17 cellular contexts compared by ENCODE assay signal in the genomic region with DNA sequence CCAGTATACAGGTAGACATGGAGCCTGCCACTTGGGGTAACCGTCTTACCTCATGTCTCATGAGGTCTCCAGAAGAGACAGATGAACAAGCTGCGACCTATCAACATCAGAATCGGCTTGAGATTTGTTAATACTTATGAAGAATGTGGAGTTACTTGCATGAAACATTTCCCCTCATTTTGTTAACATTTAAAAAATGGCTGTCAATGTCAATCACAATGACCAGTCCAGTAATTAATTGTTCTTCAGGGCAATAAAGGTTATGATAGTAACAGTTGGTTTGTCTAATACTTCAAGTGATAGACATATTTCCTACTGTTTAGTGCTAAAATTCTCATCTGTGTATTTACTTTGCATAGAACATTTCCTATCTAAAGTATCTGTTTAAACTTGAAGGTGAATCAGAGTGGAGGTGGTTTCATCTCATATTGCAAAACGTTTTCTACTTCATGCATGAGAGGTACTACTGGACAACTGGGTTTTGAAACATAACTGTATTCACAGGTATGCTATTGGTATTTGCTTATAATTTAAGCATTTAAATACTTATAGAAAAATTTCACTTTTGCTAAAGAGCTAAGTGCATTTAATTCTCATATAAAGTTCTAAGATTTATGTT. TPM values are rescaled to one million over a fixed set of nuclear protein-coding genes. Genes with fewer than 3 reads are reported as not detected.
DNase-seq lines count a peak whose midpoint lies in the region; ATAC-seq and TF ChIP-seq lines count a peak whose summit lies in the region.
"Had no signal": no experiment of that assay in that cellular context is flagged by ENCODE, and none has a peak within 500 bp of the region (broad histone marks: within the 10 kb centered on the region; RNA-seq: fewer than 3 reads in every experiment).

No MANE protein-coding gene starts in this region.

- TF ChIP-seq CTCF in SU-DHL-6 (IDR thresholded peaks at IDR 0.05; ENCODE audit: insufficient read depth, low read length, poor library complexity, severe bottlenecking) (no peak), esophagus squamous epithelium (IDR thresholded peaks at IDR 0.05) (no peak)

- peaks cover 13% of the 10 kb centered on the region for H3K36me3 ChIP-seq in SU-DHL-6 (ENCODE audit: low read length)
- peaks cover 7 to 38% (median 16%) of the 10 kb centered on the region in 3 donors for H3K36me3 ChIP-seq in esophagus squamous epithelium
- H3K36me3 ChIP-seq in mesendoderm (ENCODE audit: control insufficient read depth, insufficient read depth, low read length): peaks cover 5% of the 10 kb centered on the region

- H2AK5ac ChIP-seq in mesendoderm (ENCODE audit: low read length): no peak overlapping the region

- H3K27me3 Mint-ChIP-seq in activated T-cell treated with anti-CD3 and anti-CD28 coated beads, Interleukin-2, amount 50 U/mL, for 24 hours: no peaks in the 10 kb centered on the region

- H3K56ac ChIP-seq in mesendoderm (ENCODE audit: low read length): no peak overlapping the region

- peak overlapping the region; percentile 96 for H3K4me2 ChIP-seq in SU-DHL-6 (ENCODE audit: low read depth, low read length, poor library complexity, severe bottlenecking)
- H3K4me2 ChIP-seq in mesendoderm (ENCODE audit: low read length): no peak overlapping the region

- H3K23ac ChIP-seq in mesendoderm (ENCODE audit: low read length): no peak overlapping the region

- no peak overlapping the region for H4K8ac ChIP-seq in mesendoderm (ENCODE audit: low read depth, low read length)

- intact Hi-C loops in esophagus squamous epithelium (cut with DNase I): no loop called here

- peaks cover 78% of the 10 kb centered on the region for H3K4me1 Mint-ChIP-seq in activated T-cell treated with anti-CD3 and anti-CD28 coated beads, Interleukin-2, amount 50 U/mL, for 24 hours (ENCODE audit: low read depth)
- peaks cover 47% of the 10 kb centered on the region for H3K4me1 Mint-ChIP-seq in stimulated activated effector memory CD8-positive, alpha-beta T cell treated with anti-CD3 and anti-CD28 coated beads, Interleukin-12 subunit alpha, Interleukin-12 subunit beta, amount 100 ng/mL, for 72 hours

- H3K4me1 ChIP-seq in esophagus squamous epithelium: peaks cover 47 to 100% (median 77%) of the 10 kb centered on the region in 3 donors
- peaks cover 17% of the 10 kb centered on the region for H3K4me1 ChIP-seq in mesendoderm (ENCODE audit: control insufficient read depth, low read depth, low read length)

- ATAC-seq in stimulated activated effector memory CD8-positive, alpha-beta T cell treated with anti-CD3 and anti-CD28 coated beads, Interleukin-12 subunit alpha, Interleukin-12 subunit beta, amount 100 ng/mL, for 72 hours: no peak
- no peak for ATAC-seq in activated CD4-positive, CD25-positive, alpha-beta regulatory T cell treated with anti-CD3 and anti-CD28 coated beads, Interleukin-2, amount 50 U/mL, for 24 hours
- ATAC-seq: lower lobe of right lung had no signal

- H3K79me2 ChIP-seq in SU-DHL-6 (ENCODE audit: insufficient read depth, low read length): peaks cover 95% of the 10 kb centered on the region
- H3K79me2 ChIP-seq in mesendoderm (ENCODE audit: control insufficient read depth, insufficient read depth, low read length): peaks cover 21% of the 10 kb centered on the region

- H3K9ac ChIP-seq in SU-DHL-6 (ENCODE audit: low read length) (peak overlapping the region; percentile 17), mesendoderm (ENCODE audit: low read length) (no peak overlapping the region)

- H2BK120ac ChIP-seq in mesendoderm (ENCODE audit: low read depth, low read length): no peak overlapping the region

- H3F3A ChIP-seq in SU-DHL-6 (ENCODE audit: insufficient read depth): peaks cover 58% of the 10 kb centered on the region

- no peak overlapping the region for H3K4me3 Mint-ChIP-seq in activated T-cell treated with anti-CD3 and anti-CD28 coated beads, Interleukin-2, amount 50 U/mL, for 24 hours
- H3K4me3 Mint-ChIP-seq in stimulated activated effector memory CD8-positive, alpha-beta T cell treated with anti-CD3 and anti-CD28 coated beads, Interleukin-12 subunit alpha, Interleukin-12 subunit beta, amount 100 ng/mL, for 72 hours: no peak overlapping the region

- H3K79me1 ChIP-seq in mesendoderm (ENCODE audit: low read length): peaks cover 25% of the 10 kb centered on the region

- no peak overlapping the region for H2BK5ac ChIP-seq in mesendoderm (ENCODE audit: low read length)

- H3K27ac ChIP-seq in SU-DHL-6 (ENCODE audit: low read depth, low read length) (peak overlapping the region; percentile 95), esophagus squamous epithelium (peak overlapping the region; percentile 74 to 80 (median 78)), mesendoderm (ENCODE audit: low read depth, low read length) (no peak overlapping the region)
- H3K27ac ChIP-seq: esophagus muscularis mucosa, lower lobe of right lung, tibial artery had no signal

- DNase-seq in activated T-cell treated with anti-CD3 and anti-CD28 coated beads, Interleukin-2, amount 50 U/mL, for 24 hours: no peak
- no peak for DNase-seq in activated T-cell treated with anti-CD3 and anti-CD28 coated beads for 4 hours
- DNase-seq in esophagus squamous epithelium (lab: John Stamatoyannopoulos, UW): no peak
- DNase-seq in stimulated activated effector memory CD8-positive, alpha-beta T cell treated with anti-CD3 and anti-CD28 coated beads, Interleukin-12 subunit alpha, Interleukin-12 subunit beta, amount 100 ng/mL, for 72 hours (ENCODE audit: low spot score in 2 of 2): no peak
- no peak for DNase-seq in mesendoderm
- no peak for DNase-seq in HT-29 (ENCODE audit: low spot score)
- DNase-seq: ACHN; activated CD4-positive, alpha-beta T cell treated with anti-CD3 and anti-CD28 coated beads, Interleukin-2, amount 50 U/mL, for 4 hours; cerebellar nuclear complex; lower lobe of right lung; NCI-H1436; NCI-H446; tibial artery had no signal

- no peaks in the 10 kb centered on the region for H3K9me3 Mint-ChIP-seq in activated T-cell treated with anti-CD3 and anti-CD28 coated beads, Interleukin-2, amount 50 U/mL, for 24 hours
- no peaks in the 10 kb centered on the region for H3K9me3 Mint-ChIP-seq in stimulated activated effector memory CD8-positive, alpha-beta T cell treated with anti-CD3 and anti-CD28 coated beads, Interleukin-12 subunit alpha, Interleukin-12 subunit beta, amount 100 ng/mL, for 72 hours
- H3K9me3 Mint-ChIP-seq: activated naive CD4-positive, alpha-beta T cell treated with anti-CD3 and anti-CD28 coated beads, Interleukin-2, amount 50 U/mL, for 72 hours had no signal

- H3K9me3 ChIP-seq in SU-DHL-6 (ENCODE audit: insufficient read depth, low read length) (no peaks in the 10 kb centered on the region), esophagus squamous epithelium (no peaks in the 10 kb centered on the region)
- H3K9me3 ChIP-seq: esophagus muscularis mucosa, lower lobe of right lung, tibial artery had no signal

- H3K27ac Mint-ChIP-seq in activated T-cell treated with anti-CD3 and anti-CD28 coated beads, Interleukin-2, amount 50 U/mL, for 24 hours: peak overlapping the region; percentile 83
- peak overlapping the region; percentile 57 for H3K27ac Mint-ChIP-seq in stimulated activated effector memory CD8-positive, alpha-beta T cell treated with anti-CD3 and anti-CD28 coated beads, Interleukin-12 subunit alpha, Interleukin-12 subunit beta, amount 100 ng/mL, for 72 hours

- H3K36me3 Mint-ChIP-seq in activated T-cell treated with anti-CD3 and anti-CD28 coated beads, Interleukin-2, amount 50 U/mL, for 24 hours (ENCODE audit: low read depth): peaks cover 33% of the 10 kb centered on the region
- H3K36me3 Mint-ChIP-seq in stimulated activated effector memory CD8-positive, alpha-beta T cell treated with anti-CD3 and anti-CD28 coated beads, Interleukin-12 subunit alpha, Interleukin-12 subunit beta, amount 100 ng/mL, for 72 hours: peaks cover 39% of the 10 kb centered on the region

- H2BK15ac ChIP-seq in mesendoderm (replicated peaks; ENCODE audit: low read depth): no peak overlapping the region

- H4K5ac ChIP-seq in mesendoderm (ENCODE audit: low read length): no peak overlapping the region

- no peak for TF ChIP-seq POLR2A in esophagus squamous epithelium (IDR thresholded peaks at IDR 0.05)

- H3K27me3 ChIP-seq in SU-DHL-6 (ENCODE audit: low read length): no peaks in the 10 kb centered on the region
- H3K27me3 ChIP-seq in esophagus squamous epithelium: no peaks in the 10 kb centered on the region
- no peaks in the 10 kb centered on the region for H3K27me3 ChIP-seq in mesendoderm (ENCODE audit: insufficient read depth, low read length, poor library complexity)
- H3K27me3 ChIP-seq: esophagus muscularis mucosa, tibial artery had no signal

- H2AFZ ChIP-seq in SU-DHL-6 (ENCODE audit: low read depth, low read length, severe bottlenecking): no peak overlapping the region

- H4K20me1 ChIP-seq in SU-DHL-6 (ENCODE audit: low read depth, low read length): peaks cover 5% of the 10 kb centered on the region; the same call in 1 of the 2 replicates

- WGBS in esophagus squamous epithelium, 2 donors: 31 to 44% methylated on average over 4 of the region's 4 CpGs
- WGBS in mesendoderm (ENCODE audit: extremely low coverage, insufficient coverage, low lambda C conversion rate): no CpG with 5 or more reads among the region's 4 CpGs

- H3K18ac ChIP-seq in mesendoderm (ENCODE audit: low read length): no peak overlapping the region

- no peaks in the 10 kb centered on the region for H3K9me2 ChIP-seq in SU-DHL-6 (replicated peaks; ENCODE audit: insufficient read depth, low read length)

- H3K4ac ChIP-seq in mesendoderm (ENCODE audit: low read depth, low read length): no peak overlapping the region

- H3K4me3 ChIP-seq in SU-DHL-6 (ENCODE audit: insufficient read depth, low read length, poor library complexity, severe bottlenecking) (no peak overlapping the region), esophagus squamous epithelium (no peak overlapping the region), mesendoderm (ENCODE audit: low read length) (no peak overlapping the region)
- H3K4me3 ChIP-seq: esophagus muscularis mucosa, lower lobe of right lung, tibial artery had no signal

RNA-seq across cellular contexts. Expression of gene SERTAD2, which starts 15.1 kb away (rescaled TPM):
- total RNA-seq in esophagus squamous epithelium: 10 to 100 TPM; 19.5 to 54.0 (median 20.8) TPM
- polyA plus RNA-seq in mesendoderm (2013, experiment 1 of 2): 9.4 TPM
- polyA plus RNA-seq in mesendoderm (2013, experiment 2 of 2): 9.0 TPM
- 6.1 and 6.6 TPM in 2 replicates for total RNA-seq in HT-29 (2014; rRNA removed; shearing (Covaris generic))
